ENCODE assay signal across 32 cellular contexts in the genomic region with DNA sequence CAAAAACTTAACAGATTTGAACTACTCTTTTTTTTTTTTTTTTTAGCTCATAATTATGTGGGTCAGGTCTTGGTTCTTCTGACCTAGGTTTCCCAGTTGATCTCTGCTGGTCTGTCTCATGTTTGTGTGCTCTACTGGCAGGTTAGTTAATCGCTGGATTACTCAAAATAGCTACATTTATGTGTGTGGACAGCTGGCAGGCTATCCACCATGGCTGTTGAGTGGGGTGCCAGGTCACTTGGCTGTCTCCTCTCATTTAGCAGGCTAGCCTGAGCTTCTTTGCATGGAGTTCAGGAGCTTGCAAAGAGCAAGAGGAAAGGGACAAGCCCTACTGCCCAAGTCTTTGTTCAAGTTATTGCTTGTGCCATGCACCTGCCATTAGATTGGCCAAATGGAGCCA. TPM values are rescaled to one million over a fixed set of nuclear protein-coding genes. Genes with fewer than 3 reads are reported as not detected.
"Had no signal": no experiment of that assay in that cellular context is flagged by ENCODE, and none has a peak within 500 bp of the region (broad histone marks: within the 10 kb centered on the region; RNA-seq: fewer than 3 reads in every experiment).

No MANE protein-coding gene starts in this region.

- H3K27me3 Mint-ChIP-seq: activated B cell treated with CpG ODN at 0.5 μM for 24 hours; activated naive CD8-positive, alpha-beta T cell treated with anti-CD3 and anti-CD28 coated beads for 36 hours; activated naive CD8-positive, alpha-beta T cell treated with anti-CD3 and anti-CD28 coated beads, Interleukin-2, amount 50 U/mL, for 24 hours; effector memory CD8-positive, alpha-beta T cell had no signal

- DNase-seq: activated B cell treated with CpG ODN at 0.5 μM for 24 hours; activated CD4-positive, alpha-beta T cell treated with anti-CD3 and anti-CD28 coated beads for 48 hours; activated CD4-positive, alpha-beta T cell treated with anti-CD3 and anti-CD28 coated beads, Interleukin-2, amount 50 U/mL, for 1 hour; activated CD4-positive, alpha-beta T cell treated with anti-CD3 and anti-CD28 coated beads, Interleukin-2, amount 50 U/mL, for 48 hours; activated CD8-positive, alpha-beta memory T cell treated with anti-CD3 and anti-CD28 coated beads for 24 hours; activated CD8-positive, alpha-beta T cell treated with anti-CD3 and anti-CD28 coated beads for 36 hours; activated effector memory CD4-positive, alpha-beta T cell treated with anti-CD3 and anti-CD28 coated beads, Interleukin-2, amount 50 U/mL, for 16 hours; activated naive CD4-positive, alpha-beta T cell treated with anti-CD3 and anti-CD28 coated beads for 36 hours; activated naive CD8-positive, alpha-beta T cell treated with anti-CD3 and anti-CD28 coated beads for 36 hours; activated naive CD8-positive, alpha-beta T cell treated with anti-CD3 and anti-CD28 coated beads, Interleukin-2, amount 50 U/mL, for 24 hours; activated T-cell treated with anti-CD3 and anti-CD28 coated beads, Interleukin-2, amount 50 U/mL, for 1 hour; activated T-cell treated with anti-CD3 and anti-CD28 coated beads, Interleukin-2, amount 50 U/mL, for 48 hours; adrenal gland; amygdala; aorta; body of pancreas; caudate nucleus; cortex of kidney; dermis blood vessel endothelial cell; effector CD4-positive, alpha-beta T cell; effector memory CD8-positive, alpha-beta T cell; esophagus squamous epithelium; foreskin melanocyte; head of caudate nucleus; T-helper 2 cell had no signal

- H3K27ac ChIP-seq: adrenal gland, body of pancreas, epithelial cell of prostate, esophagus squamous epithelium had no signal

- H3K9me3 ChIP-seq: adrenal gland, body of pancreas, esophagus squamous epithelium had no signal

- H3K4me3 Mint-ChIP-seq: activated B cell treated with CpG ODN at 0.5 μM for 24 hours; activated CD8-positive, alpha-beta T cell treated with anti-CD3 and anti-CD28 coated beads for 36 hours; activated naive CD4-positive, alpha-beta T cell treated with anti-CD3 and anti-CD28 coated beads for 36 hours; activated naive CD4-positive, alpha-beta T cell treated with anti-CD3 and anti-CD28 coated beads, Interleukin-2, amount 50 U/mL, for 24 hours; activated naive CD8-positive, alpha-beta T cell treated with anti-CD3 and anti-CD28 coated beads for 36 hours; activated naive CD8-positive, alpha-beta T cell treated with anti-CD3 and anti-CD28 coated beads, Interleukin-2, amount 50 U/mL, for 24 hours; activated T-helper 1 cell treated with anti-CD3 and anti-CD28 coated beads, Interleukin-12 subunit alpha, Interleukin-12 subunit beta, Interleukin-2, Interleukin-4 antibody, amounts not matched to agents 30 ng/mL and 10 ng/mL and 1 ng/mL, durations not matched to agents 14 hours and 24 hours and 36 hours; effector memory CD8-positive, alpha-beta T cell had no signal

- H3K36me3 Mint-ChIP-seq: activated naive CD4-positive, alpha-beta T cell treated with anti-CD3 and anti-CD28 coated beads, Interleukin-2, amount 50 U/mL, for 24 hours; activated naive CD8-positive, alpha-beta T cell treated with anti-CD3 and anti-CD28 coated beads for 36 hours had no signal

- H3K9me3 Mint-ChIP-seq: activated B cell treated with CpG ODN at 0.5 μM for 24 hours; activated CD8-positive, alpha-beta T cell treated with anti-CD3 and anti-CD28 coated beads for 36 hours; activated T-helper 2 cell treated with anti-CD3 and anti-CD28 coated beads, Interferon-gamma antibody, Interleukin-2, Interleukin-4, amounts not matched to agents 10 μg/mL and 5 μg/mL and 100 μg/mL, durations not matched to agents 14 hours and 24 hours and 36 hours had no signal

- H3K4me1 ChIP-seq: adrenal gland, body of pancreas, esophagus squamous epithelium had no signal

- H3K4me1 Mint-ChIP-seq: activated B cell treated with CpG ODN at 0.5 μM for 24 hours; activated naive CD4-positive, alpha-beta T cell treated with anti-CD3 and anti-CD28 coated beads, Interleukin-2, amount 50 U/mL, for 24 hours; activated naive CD8-positive, alpha-beta T cell treated with anti-CD3 and anti-CD28 coated beads for 36 hours; activated naive CD8-positive, alpha-beta T cell treated with anti-CD3 and anti-CD28 coated beads, Interleukin-2, amount 50 U/mL, for 24 hours had no signal

- H3K27ac Mint-ChIP-seq: activated B cell treated with CpG ODN at 0.5 μM for 24 hours; activated CD8-positive, alpha-beta T cell treated with anti-CD3 and anti-CD28 coated beads for 36 hours; activated naive CD4-positive, alpha-beta T cell treated with anti-CD3 and anti-CD28 coated beads for 36 hours; activated naive CD4-positive, alpha-beta T cell treated with anti-CD3 and anti-CD28 coated beads, Interleukin-2, amount 50 U/mL, for 24 hours; activated naive CD8-positive, alpha-beta T cell treated with anti-CD3 and anti-CD28 coated beads for 36 hours; activated naive CD8-positive, alpha-beta T cell treated with anti-CD3 and anti-CD28 coated beads, Interleukin-2, amount 50 U/mL, for 24 hours; activated T-helper 1 cell treated with anti-CD3 and anti-CD28 coated beads, Interleukin-12 subunit alpha, Interleukin-12 subunit beta, Interleukin-2, Interleukin-4 antibody, amounts not matched to agents 30 ng/mL and 10 ng/mL and 1 ng/mL, durations not matched to agents 14 hours and 24 hours and 36 hours; activated T-helper 2 cell treated with anti-CD3 and anti-CD28 coated beads, Interferon-gamma antibody, Interleukin-2, Interleukin-4, amounts not matched to agents 10 μg/mL and 5 μg/mL and 100 μg/mL, durations not matched to agents 14 hours and 24 hours and 36 hours; effector memory CD8-positive, alpha-beta T cell had no signal

- ATAC-seq: activated CD4-positive, CD25-positive, alpha-beta regulatory T cell treated with anti-CD3 and anti-CD28 coated beads, Interleukin-2, amount 50 U/mL, for 24 hours; activated CD8-positive, alpha-beta T cell treated with anti-CD3 and anti-CD28 coated beads for 36 hours; activated naive CD8-positive, alpha-beta T cell treated with anti-CD3 and anti-CD28 coated beads, Interleukin-2, amount 50 U/mL, for 24 hours; body of pancreas; effector memory CD8-positive, alpha-beta T cell had no signal

- H3K27me3 ChIP-seq: adrenal gland, body of pancreas, esophagus squamous epithelium had no signal

- H3K36me3 ChIP-seq: adrenal gland, esophagus squamous epithelium had no signal

- H3K4me3 ChIP-seq: adrenal gland, body of pancreas, esophagus squamous epithelium had no signal

RNA-seq across cellular contexts. Expression of gene ADCY2, which starts 9.3 kb away (rescaled TPM):
- total RNA-seq: activated B cell treated with CpG ODN at 0.5 μM for 24 hours; activated CD8-positive, alpha-beta T cell treated with anti-CD3 and anti-CD28 coated beads for 36 hours; activated naive CD4-positive, alpha-beta T cell treated with anti-CD3 and anti-CD28 coated beads for 36 hours; activated naive CD8-positive, alpha-beta T cell treated with anti-CD3 and anti-CD28 coated beads for 36 hours; activated T-helper 1 cell treated with anti-CD3 and anti-CD28 coated beads, Interleukin-12 subunit alpha, Interleukin-12 subunit beta, Interleukin-2, Interleukin-4 antibody, amounts not matched to agents 30 ng/mL and 10 ng/mL and 1 ng/mL, durations not matched to agents 14 hours and 24 hours and 36 hours; activated T-helper 2 cell treated with anti-CD3 and anti-CD28 coated beads, Interferon-gamma antibody, Interleukin-2, Interleukin-4, amounts not matched to agents 10 μg/mL and 5 μg/mL and 100 μg/mL, durations not matched to agents 14 hours and 24 hours and 36 hours; dermis blood vessel endothelial cell; endothelial cell of umbilical vein; T-helper 1 cell treated with Interleukin-12 subunit alpha and Interleukin-12 subunit beta and Interleukin-4 antibody, amounts not matched to agents 30 ng/mL and 1 ng/mL, for 36 hours had no signal
